Comparison of ENCODE assay signal across 19 cellular contexts in genomic region chr14:49497267-49497666, GRCh38.
"Had no signal": no experiment of that assay in that cellular context is flagged by ENCODE, and none has a peak within 500 bp of the region (broad histone marks: within the 10 kb centered on the region; RNA-seq: fewer than 3 reads in every experiment).

No MANE protein-coding gene starts in this region.

- H3K9me3 ChIP-seq: ascending aorta had no signal

- H3K4me1 ChIP-seq: ascending aorta had no signal

- H3K4me3 ChIP-seq: ascending aorta, cardiac muscle cell had no signal

- H3K27me3 ChIP-seq: ascending aorta, cardiac muscle cell had no signal

- H3K36me3 ChIP-seq: ascending aorta, cardiac muscle cell had no signal

- H3K27ac ChIP-seq: ascending aorta, cardiac muscle cell, VCaP had no signal

- DNase-seq: activated B cell treated with CpG ODN at 0.5 μM for 24 hours; activated CD4-positive, alpha-beta memory T cell treated with anti-CD3 and anti-CD28 coated beads for 36 hours; activated CD4-positive, alpha-beta T cell treated with anti-CD3 and anti-CD28 coated beads, Interleukin-2, amount 50 U/mL, for 1 hour; activated CD4-positive, alpha-beta T cell treated with anti-CD3 and anti-CD28 coated beads, Interleukin-2, amount 50 U/mL, for 4 hours; activated CD4-positive, CD25-positive, alpha-beta regulatory T cell treated with anti-CD3 and anti-CD28 coated beads, Interleukin-2, amount 50 U/mL, for 72 hours; activated CD8-positive, alpha-beta memory T cell treated with anti-CD3 and anti-CD28 coated beads, Interleukin-2, amount 50 U/mL, for 4 hours; activated effector memory CD4-positive, alpha-beta T cell treated with Interleukin-2 at 50 U/mL for 16 hours; activated gamma-delta T cell; activated naive CD4-positive, alpha-beta T cell treated with anti-CD3 and anti-CD28 coated beads, Interleukin-2, amount 10 ng/mL, durations not matched to agents 7 days and 5 days; activated naive CD4-positive, alpha-beta T cell treated with Interleukin-2 at 50 U/mL for 16 hours; activated naive CD8-positive, alpha-beta T cell treated with anti-CD3 and anti-CD28 coated beads, Interleukin-2, amount 10 ng/mL, durations not matched to agents 7 days and 5 days; activated naive CD8-positive, alpha-beta T cell treated with anti-CD3 and anti-CD28 coated beads, Interleukin-2, amount 50 U/mL, for 24 hours; activated T-cell treated with anti-CD3 and anti-CD28 coated beads for 4 hours; activated T-cell treated with anti-CD3 and anti-CD28 coated beads, Interleukin-2, amount 50 U/mL, for 1 hour; activated T-cell treated with anti-CD3 and anti-CD28 coated beads, Interleukin-2, amount 50 U/mL, for 4 hours; cerebellar nuclear complex had no signal
